In the genomic region with DNA sequence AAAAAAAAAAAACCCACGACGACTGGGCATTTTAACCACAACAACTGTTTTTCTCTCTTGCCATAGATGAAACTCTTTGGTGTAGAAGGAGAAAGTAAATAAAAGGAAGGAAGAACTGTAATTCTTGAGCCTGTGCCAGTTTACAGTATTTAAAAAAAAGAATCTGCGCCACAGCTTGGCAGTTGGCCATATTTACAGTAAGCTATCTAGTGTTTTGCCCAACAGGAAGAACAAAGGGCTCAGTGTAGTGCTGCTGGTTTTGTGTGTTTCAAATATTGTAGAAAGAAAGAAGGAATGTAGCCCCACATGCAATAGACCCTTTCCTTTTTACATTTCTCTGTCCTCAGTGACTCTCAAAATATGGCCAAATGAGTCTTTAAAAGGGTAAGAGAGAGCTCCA, we compare ENCODE assay signal across 8 cellular contexts.
DNase-seq lines count a peak whose midpoint lies in the region; ATAC-seq and TF ChIP-seq lines count a peak whose summit lies in the region.

No MANE protein-coding gene starts in this region.

- TF ChIP-seq CTCF in choroid plexus epithelial cell (conservative IDR thresholded peaks at IDR 0.05; ENCODE audit: low read depth, low read length) (no peak), mucosa of descending colon (IDR thresholded peaks at IDR 0.05) (no peak)

- H3K4me3 ChIP-seq in choroid plexus epithelial cell (ENCODE audit: low read depth, low read length) = no peak overlapping the region
- H3K4me3 ChIP-seq in mucosa of descending colon = no peak overlapping the region

- peaks cover 17% of the 10 kb centered on the region for H3K4me1 ChIP-seq in mucosa of descending colon (ENCODE audit: low read depth)

- DNase-seq in NCI-H82 (lab: John Stamatoyannopoulos, UW) (peak; percentile 2), NCI-H82 treated with DMSO at 0.1 percent for 48 hours (lab: John Stamatoyannopoulos, UW; ENCODE audit: unreplicated experiment) (no peak), NCI-H446 (lab: John Stamatoyannopoulos, UW) (peak; percentile 19 to 70), choroid plexus epithelial cell (ENCODE audit: low read depth) (peak; percentile 65), mucosa of descending colon (peak in 1 of 3 donors; percentile 84)

- no peaks in the 10 kb centered on the region for H3K36me3 ChIP-seq in mucosa of descending colon (ENCODE audit: low read depth)

- peak; percentile 93 for ATAC-seq in mucosa of descending colon
- no peak for ATAC-seq in HG03175 (IDR thresholded peaks at IDR 0.05; ENCODE audit: unreplicated experiment)
- ATAC-seq in GM21526 (IDR thresholded peaks at IDR 0.05; ENCODE audit: low FRiP score, unreplicated experiment) = no peak
- no peak for ATAC-seq in GM18519 (IDR thresholded peaks at IDR 0.05; ENCODE audit: low FRiP score, unreplicated experiment)

- intact Hi-C loops in mucosa of descending colon (cut with DNase I, micrococcal nuclease) = no loop called here

- H3K9me3 ChIP-seq in mucosa of descending colon = no peaks in the 10 kb centered on the region
